ENCODE assay signal across 16 cellular contexts in the genomic region with DNA sequence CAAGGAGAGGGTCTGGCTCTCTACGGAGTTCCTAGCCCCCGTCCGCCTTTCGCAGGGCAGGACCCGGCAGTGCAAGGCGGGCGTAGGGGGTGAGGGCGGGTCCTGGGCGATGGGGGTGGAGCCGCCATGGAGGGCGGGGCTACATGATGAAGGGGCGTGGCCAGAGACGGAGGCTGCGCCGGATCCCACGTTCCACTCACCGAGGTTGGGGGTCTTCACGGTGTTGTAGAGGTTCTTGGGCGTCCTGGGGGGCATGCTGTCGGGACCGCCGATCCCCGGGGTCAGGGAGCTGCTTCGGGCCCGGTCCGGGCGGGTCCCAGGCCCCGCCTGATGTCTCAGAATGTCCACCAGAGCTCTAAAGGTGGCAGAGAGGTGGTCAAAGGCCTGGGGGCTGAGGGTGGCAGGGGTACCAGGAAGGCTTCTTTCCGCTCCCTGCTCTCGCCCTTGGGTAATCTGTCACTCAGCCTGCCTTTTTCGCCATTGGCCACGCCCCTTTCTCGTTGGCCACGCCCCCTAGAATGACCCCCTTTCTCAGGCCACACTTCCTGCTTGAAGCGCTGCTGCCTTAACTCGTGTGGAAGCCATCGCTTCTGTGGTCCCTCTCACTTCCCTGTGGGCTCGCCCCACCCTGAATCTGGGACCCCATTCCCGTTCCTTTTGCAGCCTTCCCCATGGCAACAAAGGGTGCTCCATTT. TPM values are rescaled to one million over a fixed set of nuclear protein-coding genes. Genes with fewer than 3 reads are reported as not detected.
A peak's percentile ranks its signal among the peaks of the same experiment; 100 is the strongest.
DNase-seq lines count a peak whose midpoint lies in the region; ATAC-seq and TF ChIP-seq lines count a peak whose summit lies in the region.
"Had no signal": no experiment of that assay in that cellular context is flagged by ENCODE, and none has a peak within 500 bp of the region (broad histone marks: within the 10 kb centered on the region; RNA-seq: fewer than 3 reads in every experiment).

No MANE protein-coding gene starts in this region.

- H4K20me1 ChIP-seq in H9 (ENCODE audit: control insufficient read depth, insufficient read depth, insufficient read length): no peaks in the 10 kb centered on the region

- H3K9me3 ChIP-seq in H9 (ENCODE audit: control insufficient read depth, low read depth, low read length): no peaks in the 10 kb centered on the region
- H3K9me3 ChIP-seq: gastrocnemius medialis, upper lobe of left lung had no signal

- H2BK20ac ChIP-seq in H9 (ENCODE audit: low read depth, low read length, poor library complexity, severe bottlenecking): no peak overlapping the region

- 0 out of 2 replicates have a peak, but pooled peaks cover 2% of the 10 kb centered on the region for H3K4me1 ChIP-seq in H9 (ENCODE audit: insufficient read depth, low read length)
- H3K4me1 ChIP-seq: gastrocnemius medialis had no signal

- no peaks in the 10 kb centered on the region for H3K79me2 ChIP-seq in H9 (ENCODE audit: insufficient read depth, low read length)

- ATAC-seq in activated CD8-positive, alpha-beta T cell treated with anti-CD3 and anti-CD28 coated beads, Interleukin-2, amount 10 ng/mL, durations not matched to agents 7 days and 5 days: no peak
- ATAC-seq in natural killer cell treated with Interleukin-12 subunit alpha and Interleukin-12 subunit beta and Interleukin-15 and Interleukin-18, amount 100 ng/mL, for 72 hours: peak; percentile 46 to 69
- no peak for ATAC-seq in HG03039 (IDR thresholded peaks at IDR 0.05; ENCODE audit: unreplicated experiment)
- ATAC-seq: gastrocnemius medialis had no signal

- no peak overlapping the region for H4K91ac ChIP-seq in H9 (ENCODE audit: insufficient read length, low read depth, low read length)

- peaks cover 0 to 5% of the 10 kb centered on the region in 2 experiments; a peak in 2 of 5 replicates for H3K9me3 Mint-ChIP-seq in H9
- no peaks in the 10 kb centered on the region for H3K9me3 Mint-ChIP-seq in activated CD8-positive, alpha-beta T cell treated with anti-CD3 and anti-CD28 coated beads, Interleukin-2, amount 10 ng/mL, durations not matched to agents 7 days and 5 days (ENCODE audit: insufficient read depth)
- H3K9me3 Mint-ChIP-seq in natural killer cell treated with Interleukin-12 subunit alpha and Interleukin-12 subunit beta and Interleukin-15 and Interleukin-18, amount 100 ng/mL, for 72 hours: no peaks in the 10 kb centered on the region

- peaks cover 21% of the 10 kb centered on the region for H3K23me2 ChIP-seq in H9 (ENCODE audit: insufficient read length, low read depth, low read length, poor library complexity, severe bottlenecking)

- H2BK5ac ChIP-seq in H9 (ENCODE audit: insufficient read length, low read length): no peak overlapping the region

- peaks cover 52% of the 10 kb centered on the region for H3K27me3 Mint-ChIP-seq in H9 (ENCODE audit: low read depth)
- peaks cover 62% of the 10 kb centered on the region for H3K27me3 Mint-ChIP-seq in activated CD8-positive, alpha-beta T cell treated with anti-CD3 and anti-CD28 coated beads, Interleukin-2, amount 10 ng/mL, durations not matched to agents 7 days and 5 days (ENCODE audit: low read depth)
- peaks cover 55 to 65% of the 10 kb centered on the region in 2 donors for H3K27me3 Mint-ChIP-seq in natural killer cell treated with Interleukin-12 subunit alpha and Interleukin-12 subunit beta and Interleukin-15 and Interleukin-18, amount 100 ng/mL, for 72 hours

- H3K56ac ChIP-seq in H9 (ENCODE audit: insufficient read length, low read depth, low read length): no peak overlapping the region

- no peak overlapping the region for H2AFZ ChIP-seq in H9 (ENCODE audit: low read length)

- no peak overlapping the region for H2AK5ac ChIP-seq in H9 (ENCODE audit: insufficient read length, low read length)

- H3K4me3 Mint-ChIP-seq in H9: peak overlapping the region; percentile 50 to 75
- no peak overlapping the region for H3K4me3 Mint-ChIP-seq in activated CD8-positive, alpha-beta T cell treated with anti-CD3 and anti-CD28 coated beads, Interleukin-2, amount 10 ng/mL, durations not matched to agents 7 days and 5 days
- H3K4me3 Mint-ChIP-seq in natural killer cell treated with Interleukin-12 subunit alpha and Interleukin-12 subunit beta and Interleukin-15 and Interleukin-18, amount 100 ng/mL, for 72 hours: peak overlapping the region; percentile 50

- H2BK15ac ChIP-seq in H9 (ENCODE audit: low read depth, low read length): no peak overlapping the region

- H3K23ac ChIP-seq in H9 (ENCODE audit: insufficient read length, low read depth, low read length): no peak overlapping the region

- no peak overlapping the region for H3K27ac ChIP-seq in H9 (ENCODE audit: insufficient read length, low read depth, low read length)
- H3K27ac ChIP-seq: gastrocnemius medialis, upper lobe of left lung had no signal

- H3T11ph ChIP-seq in H9 (ENCODE audit: low read length): no peak overlapping the region

- H3K4ac ChIP-seq in H9 (ENCODE audit: low read depth, low read length): no peak overlapping the region

- H3K36me3 Mint-ChIP-seq in H9 (ENCODE audit: insufficient read depth in 1 of 3, low read depth in 3 of 3): no peaks in the 10 kb centered on the region; a peak in 1 of 7 replicates
- peaks cover 3% of the 10 kb centered on the region for H3K36me3 Mint-ChIP-seq in activated CD8-positive, alpha-beta T cell treated with anti-CD3 and anti-CD28 coated beads, Interleukin-2, amount 10 ng/mL, durations not matched to agents 7 days and 5 days (ENCODE audit: low read depth)
- peaks cover 8% of the 10 kb centered on the region for H3K36me3 Mint-ChIP-seq in natural killer cell treated with Interleukin-12 subunit alpha and Interleukin-12 subunit beta and Interleukin-15 and Interleukin-18, amount 100 ng/mL, for 72 hours

- no peak overlapping the region for H3K18ac ChIP-seq in H9 (ENCODE audit: insufficient read length, low read depth, low read length)

- no peak overlapping the region for H3K14ac ChIP-seq in H9 (ENCODE audit: insufficient read depth, low read length)

- CTCF ChIA-PET in activated CD8-positive, alpha-beta T cell treated with anti-CD3 and anti-CD28 coated beads, Interleukin-2, amount 10 ng/mL, durations not matched to agents 7 days and 5 days (lab: Charles Lee): interaction anchor here (1.2 to 2.2 kb wide), 2 partner anchors 13 to 63 kb away, joined by 4 to 5 read pairs; no protein-coding TSS in a partner anchor

- WGBS in H9 (ENCODE audit: extremely low coverage, insufficient read length, low lambda C conversion rate): no CpG with 5 or more reads among the region's 39 CpGs

- peak overlapping the region; percentile 69 for H3K4me2 ChIP-seq in H9 (ENCODE audit: insufficient read depth, insufficient read length, low read length)

- H4K8ac ChIP-seq in H9 (replicated peaks; ENCODE audit: insufficient read length, low read depth, low read length): no peak overlapping the region

- POLR2A ChIA-PET in activated CD8-positive, alpha-beta T cell treated with anti-CD3 and anti-CD28 coated beads, Interleukin-2, amount 10 ng/mL, durations not matched to agents 7 days and 5 days (lab: Charles Lee): interaction anchor here (0.5 kb wide), 1 partner anchor 57 kb away, joined by 4 read pairs; no protein-coding TSS in a partner anchor

- H3K4me1 Mint-ChIP-seq in H9: peaks cover 13 to 31% of the 10 kb centered on the region in 2 experiments
- peaks cover 12% of the 10 kb centered on the region for H3K4me1 Mint-ChIP-seq in activated CD8-positive, alpha-beta T cell treated with anti-CD3 and anti-CD28 coated beads, Interleukin-2, amount 10 ng/mL, durations not matched to agents 7 days and 5 days (ENCODE audit: low read depth)
- H3K4me1 Mint-ChIP-seq in natural killer cell treated with Interleukin-12 subunit alpha and Interleukin-12 subunit beta and Interleukin-15 and Interleukin-18, amount 100 ng/mL, for 72 hours (ENCODE audit: low read depth in 2 of 2): peaks cover 11 to 17% of the 10 kb centered on the region in 2 donors

- TF ChIP-seq CTCF in H9 (conservative IDR thresholded peaks at IDR 0.05): no peak
- TF ChIP-seq CTCF in foreskin fibroblast (IDR thresholded peaks at IDR 0.05; ENCODE audit: low read depth, low read length): no peak

- peak; percentile 15 for DNase-seq in NCI-H1436 (lab: John Stamatoyannopoulos, UW)
- DNase-seq in NCI-H1436 treated with DMSO at 0.1 percent for 48 hours (lab: John Stamatoyannopoulos, UW): no peak
- peak; percentile 90 for DNase-seq in H9
- DNase-seq in activated CD8-positive, alpha-beta T cell treated with anti-CD3 and anti-CD28 coated beads, Interleukin-2, amount 10 ng/mL, durations not matched to agents 7 days and 5 days: no peak
- DNase-seq in natural killer cell treated with Interleukin-12 subunit alpha and Interleukin-12 subunit beta and Interleukin-15 and Interleukin-18, amount 100 ng/mL, for 72 hours (ENCODE audit: low spot score): no peak
- DNase-seq in foreskin fibroblast: no peak
- no peak for DNase-seq in NCI-H526 treated with DMSO at 0.1 percent for 48 hours (lab: John Stamatoyannopoulos, UW)
- DNase-seq: ACHN; activated CD4-positive, CD25-positive, alpha-beta regulatory T cell treated with anti-CD3 and anti-CD28 coated beads, Interleukin-2, amount 50 U/mL, for 72 hours; gastrocnemius medialis; NK-92 treated with Interleukin-12 subunit alpha and Interleukin-12 subunit beta, amount 100 ng/mL, for 24 hours; stimulated activated CD4-positive, alpha-beta T cell treated with anti-CD3 and anti-CD28 coated beads, Interleukin-2, amount 100 ng/mL, for 24 hours had no signal

- H3K9ac ChIP-seq in H9 (ENCODE audit: extremely low read depth, insufficient read length, low read length): no peak overlapping the region

- no peak overlapping the region for H2BK12ac ChIP-seq in H9 (ENCODE audit: insufficient read length, low read depth, low read length)

- no peak overlapping the region for H3K4me3 ChIP-seq in foreskin fibroblast (ENCODE audit: low read depth in 1 of 2, low read length in 2 of 2)
- H3K4me3 ChIP-seq: upper lobe of left lung had no signal

- H3K27me3 ChIP-seq in H9 (ENCODE audit: insufficient read depth, low read length): peaks cover 29% of the 10 kb centered on the region

- H4K5ac ChIP-seq in H9 (ENCODE audit: insufficient read length, low read depth, low read length): no peak overlapping the region

- peak overlapping the region in 2 of 3 experiments; percentile 2 to 88; a peak in 2 of 7 replicates for H3K27ac Mint-ChIP-seq in H9
- peak overlapping the region; percentile 12 for H3K27ac Mint-ChIP-seq in activated CD8-positive, alpha-beta T cell treated with anti-CD3 and anti-CD28 coated beads, Interleukin-2, amount 10 ng/mL, durations not matched to agents 7 days and 5 days
- H3K27ac Mint-ChIP-seq in natural killer cell treated with Interleukin-12 subunit alpha and Interleukin-12 subunit beta and Interleukin-15 and Interleukin-18, amount 100 ng/mL, for 72 hours: peak overlapping the region in 1 of 2 donors; percentile 11

- H3K79me1 ChIP-seq in H9 (ENCODE audit: insufficient read depth, low read depth, low read length, poor library complexity, severe bottlenecking): no peaks in the 10 kb centered on the region

- no peak overlapping the region for H2BK120ac ChIP-seq in H9 (ENCODE audit: low read depth, low read length, poor library complexity, severe bottlenecking)

RNA-seq across cellular contexts. Expression of a gene that starts 2.5 kb away (rescaled TPM):
- total RNA-seq in H9 (2021): 0.31 TPM in 2 replicates
- not detected for total RNA-seq in activated CD8-positive, alpha-beta T cell treated with anti-CD3 and anti-CD28 coated beads, Interleukin-2, amount 10 ng/mL, durations not matched to agents 7 days and 5 days
- total RNA-seq in natural killer cell treated with Interleukin-12 subunit alpha and Interleukin-12 subunit beta and Interleukin-15 and Interleukin-18, amount 100 ng/mL, for 72 hours: not detected
- total RNA-seq: gastrocnemius medialis, H4, myocyte, upper lobe of left lung had no signal

RNA-seq across cellular contexts. Expression of a gene that starts 20.9 kb away (rescaled TPM):
- 68.2 and 72.2 TPM in 2 replicates for total RNA-seq in H9 (2021)
- total RNA-seq in activated CD8-positive, alpha-beta T cell treated with anti-CD3 and anti-CD28 coated beads, Interleukin-2, amount 10 ng/mL, durations not matched to agents 7 days and 5 days: 10 to 100 TPM; 31.9 to 32.1 TPM
- total RNA-seq in natural killer cell treated with Interleukin-12 subunit alpha and Interleukin-12 subunit beta and Interleukin-15 and Interleukin-18, amount 100 ng/mL, for 72 hours: 10 to 100 TPM; 25.6 to 45.1 TPM

RNA-seq across cellular contexts. Expression of a gene that starts 24.0 kb away (rescaled TPM):
- total RNA-seq in H9 (2021): 1.2 and 2.1 TPM in 2 replicates
- not detected for total RNA-seq in activated CD8-positive, alpha-beta T cell treated with anti-CD3 and anti-CD28 coated beads, Interleukin-2, amount 10 ng/mL, durations not matched to agents 7 days and 5 days
- total RNA-seq in natural killer cell treated with Interleukin-12 subunit alpha and Interleukin-12 subunit beta and Interleukin-15 and Interleukin-18, amount 100 ng/mL, for 72 hours: not detected
- total RNA-seq: gastrocnemius medialis, H4, myocyte, upper lobe of left lung had no signal

RNA-seq across cellular contexts. Expression of a gene that starts 33.0 kb away (rescaled TPM):
- 391 and 393 TPM in 2 replicates for total RNA-seq in H9 (2021)
- 100 to 1,000 TPM; 333 to 353 TPM for total RNA-seq in activated CD8-positive, alpha-beta T cell treated with anti-CD3 and anti-CD28 coated beads, Interleukin-2, amount 10 ng/mL, durations not matched to agents 7 days and 5 days
- 100 to 1,000 TPM; 247 to 423 TPM for total RNA-seq in natural killer cell treated with Interleukin-12 subunit alpha and Interleukin-12 subunit beta and Interleukin-15 and Interleukin-18, amount 100 ng/mL, for 72 hours

RNA-seq across cellular contexts. Expression of a gene that starts 35.9 kb away (rescaled TPM):
- 16.5 and 16.6 TPM in 2 replicates for total RNA-seq in H9 (2021)
- total RNA-seq in activated CD8-positive, alpha-beta T cell treated with anti-CD3 and anti-CD28 coated beads, Interleukin-2, amount 10 ng/mL, durations not matched to agents 7 days and 5 days: 10 to 100 TPM; 10.2 to 11.6 TPM
- total RNA-seq in natural killer cell treated with Interleukin-12 subunit alpha and Interleukin-12 subunit beta and Interleukin-15 and Interleukin-18, amount 100 ng/mL, for 72 hours: 10 to 100 TPM in 1 of 2 donors, 1 to 10 TPM in 1; 8.0 to 12.3 TPM

Comparison
In these comparisons a context has a peak if more than half of its experiments do, and no peak if none do; other contexts are left out.
1. DNase-seq: peak in NCI-H1436 (single experiment) and H9 (single experiment); none in NCI-H1436 treated with DMSO at 0.1 percent for 48 hours (single experiment), activated CD8-positive, alpha-beta T cell treated with anti-CD3 and anti-CD28 coated beads, Interleukin-2, amount 10 ng/mL, durations not matched to agents 7 days and 5 days (single experiment), natural killer cell treated with Interleukin-12 subunit alpha and Interleukin-12 subunit beta and Interleukin-15 and Interleukin-18, amount 100 ng/mL, for 72 hours (single experiment), foreskin fibroblast (0 of 2) and NCI-H526 treated with DMSO at 0.1 percent for 48 hours (single experiment).
2. ATAC-seq: peak in natural killer cell treated with Interleukin-12 subunit alpha and Interleukin-12 subunit beta and Interleukin-15 and Interleukin-18, amount 100 ng/mL, for 72 hours (2 of 2); none in activated CD8-positive, alpha-beta T cell treated with anti-CD3 and anti-CD28 coated beads, Interleukin-2, amount 10 ng/mL, durations not matched to agents 7 days and 5 days (single experiment) and HG03039 (single experiment).